Comparison of ENCODE assay signal across 12 cellular contexts in genomic region chr7:36653011-36653670, GRCh38.
DNase-seq lines count a peak whose midpoint lies in the region; ATAC-seq and TF ChIP-seq lines count a peak whose summit lies in the region.
"Had no signal": no experiment of that assay in that cellular context is flagged by ENCODE, and none has a peak within 500 bp of the region (broad histone marks: within the 10 kb centered on the region; RNA-seq: fewer than 3 reads in every experiment).

No MANE protein-coding gene starts in this region.

- H3K9me2 ChIP-seq in GM23338 (ENCODE audit: insufficient read depth) (no peaks in the 10 kb centered on the region), PC-9 (ENCODE audit: insufficient read depth) (no peaks in the 10 kb centered on the region)

- peaks cover 7% of the 10 kb centered on the region for H3K27me3 Mint-ChIP-seq in GM23338 (ENCODE audit: insufficient read depth, low read depth, poor library complexity)

- H3K79me2 ChIP-seq in GM23338 (replicated peaks; ENCODE audit: insufficient read depth) (no peaks in the 10 kb centered on the region), fibroblast of lung (ENCODE audit: control insufficient read depth, insufficient read depth, low read length) (no peaks in the 10 kb centered on the region), PC-9 (ENCODE audit: low read depth) (no peaks in the 10 kb centered on the region)

- H3K36me3 Mint-ChIP-seq in GM23338 (ENCODE audit: low read depth) = no peaks in the 10 kb centered on the region

- H3K4me2 ChIP-seq in GM23338 (peak overlapping the region; percentile 60), fibroblast of lung (ENCODE audit: extremely low read depth, insufficient read depth, low read length) (no peak overlapping the region), PC-9 (no peak overlapping the region)

- CTCF ChIA-PET in PC-9 (lab: Charles Lee) = no interaction called here

- H3F3A ChIP-seq in GM23338 (replicated peaks; ENCODE audit: low read depth) = no peaks in the 10 kb centered on the region
- no peaks in the 10 kb centered on the region for H3F3A ChIP-seq in PC-9 (ENCODE audit: insufficient read depth, low read depth)

- BruUV-seq in PC-9 (replicated peaks; lab: Mats Ljungman, UMichigan) = no TSS peak

- H3K9ac ChIP-seq in fibroblast of lung (ENCODE audit: insufficient read depth, low read length) = no peak overlapping the region

- no peaks in the 10 kb centered on the region for H3K9me3 Mint-ChIP-seq in GM23338

- no peak overlapping the region for H3K27ac Mint-ChIP-seq in GM23338

- no peak for TF ChIP-seq CTCF in GM23338 (conservative IDR thresholded peaks at IDR 0.05; ENCODE audit: low read depth in 2 of 2)
- TF ChIP-seq CTCF in fibroblast of lung (conservative IDR thresholded peaks at IDR 0.05 in 1 of 2, IDR thresholded peaks at IDR 0.05 in 1 of 2; ENCODE audit: low read depth in 1 of 2, low read length in 2 of 2) = no peak
- no peak for TF ChIP-seq CTCF in neutrophil (IDR thresholded peaks at IDR 0.05)
- TF ChIP-seq CTCF in tibial artery (IDR thresholded peaks at IDR 0.05) = no peak
- no peak for TF ChIP-seq CTCF in PC-9 (conservative IDR thresholded peaks at IDR 0.05)

- ATAC-seq in GM23338 = peak; percentile 19; the same call in 2 of the 3 replicates

- intact Hi-C loops in tibial artery (cut with DNase I; ENCODE audit: low total_unique reads) = no loop called here
- intact Hi-C loops in PC-9 (cut with micrococcal nuclease; ENCODE audit: unreplicated experiment) = no loop called here

- H3K4me1 ChIP-seq in GM23338 (ENCODE audit: insufficient read depth) (peaks cover 32% of the 10 kb centered on the region), fibroblast of lung (ENCODE audit: control insufficient read depth, extremely low read depth, insufficient read depth, low read length) (no peaks in the 10 kb centered on the region), neutrophil (ENCODE audit: control insufficient read depth in 1 of 2, insufficient read depth in 1 of 2, low read depth in 1 of 2, low read length in 1 of 2) (peaks cover 13 to 19% of the 10 kb centered on the region in 2 experiments), tibial artery (no peaks in the 10 kb centered on the region), PC-9 (replicated peaks; ENCODE audit: insufficient read depth) (no peaks in the 10 kb centered on the region)
- H3K4me1 ChIP-seq: Caco-2 had no signal

- no peak overlapping the region for H2AFZ ChIP-seq in GM23338
- no peak overlapping the region for H2AFZ ChIP-seq in fibroblast of lung (ENCODE audit: low read length)
- H2AFZ ChIP-seq in PC-9 = no peak overlapping the region

- DNase-seq in GM23338 (ENCODE audit: low spot score) = no peak
- DNase-seq in NCI-H69 (lab: John Stamatoyannopoulos, UW) = peak; percentile 70
- peak; percentile 77 to 80 for DNase-seq in fibroblast of lung (ENCODE audit: low read depth in 2 of 2)
- no peak for DNase-seq in tibial artery
- DNase-seq in PC-9 = no peak
- no peak for DNase-seq in retina
- DNase-seq: Caco-2; effector CD8-positive, alpha-beta T cell; Karpas-422; NCI-H82; SW 1271 had no signal

- H3K36me3 ChIP-seq in GM23338 (ENCODE audit: insufficient read depth) (no peaks in the 10 kb centered on the region), fibroblast of lung (ENCODE audit: control insufficient read depth, insufficient read depth, low read length) (no peaks in the 10 kb centered on the region), neutrophil (peaks cover 54% of the 10 kb centered on the region), tibial artery (no peaks in the 10 kb centered on the region), PC-9 (ENCODE audit: low read depth) (no peaks in the 10 kb centered on the region)

- no peaks in the 10 kb centered on the region for H3K9me3 ChIP-seq in fibroblast of lung (ENCODE audit: control insufficient read depth, insufficient read depth, low read depth, low read length)
- H3K9me3 ChIP-seq in neutrophil = no peaks in the 10 kb centered on the region
- H3K9me3 ChIP-seq in tibial artery = no peaks in the 10 kb centered on the region
- H3K9me3 ChIP-seq in PC-9 (ENCODE audit: insufficient read depth, low read depth) = no peaks in the 10 kb centered on the region
- H3K9me3 ChIP-seq: Caco-2 had no signal

- H3K4me3 Mint-ChIP-seq in GM23338 = 0 out of 3 replicates have a peak overlapping the region, but pooled peaks have one; percentile 35

- POLR2A ChIA-PET in PC-9 (lab: Charles Lee; ENCODE audit: unreplicated experiment) = interaction anchor here (0.6 to 0.7 kb wide), 2 partner anchors 34 to 355 kb away, joined by 3 to 9 read pairs; no protein-coding TSS in a partner anchor

- H3K27me3 ChIP-seq in GM23338 (ENCODE audit: insufficient read depth) (no peaks in the 10 kb centered on the region), fibroblast of lung (ENCODE audit: control insufficient read depth, insufficient read depth, low read length) (no peaks in the 10 kb centered on the region), neutrophil (no peaks in the 10 kb centered on the region), tibial artery (no peaks in the 10 kb centered on the region), PC-9 (ENCODE audit: insufficient read depth, low read depth) (peaks cover 72% of the 10 kb centered on the region)

- H4K20me1 ChIP-seq in GM23338 (replicated peaks; ENCODE audit: insufficient read depth) (no peaks in the 10 kb centered on the region), fibroblast of lung (ENCODE audit: control insufficient read depth, extremely low read depth, insufficient read depth, low read length) (no peaks in the 10 kb centered on the region), PC-9 (ENCODE audit: insufficient read depth) (no peaks in the 10 kb centered on the region; the same call in 1 of the 2 replicates)

- peaks cover 46% of the 10 kb centered on the region for H3K4me1 Mint-ChIP-seq in GM23338

- H3K27ac ChIP-seq in GM23338 (ENCODE audit: low read depth) = peak overlapping the region; percentile 83
- H3K27ac ChIP-seq in fibroblast of lung (ENCODE audit: insufficient read depth, low read length) = no peak overlapping the region
- H3K27ac ChIP-seq in neutrophil = peak overlapping the region; percentile 44
- H3K27ac ChIP-seq in tibial artery = no peak overlapping the region
- H3K27ac ChIP-seq in PC-9 = no peak overlapping the region

- H3K4me3 ChIP-seq in GM23338 = peak overlapping the region; percentile 29
- H3K4me3 ChIP-seq in fibroblast of lung (replicated peaks in 1 of 4; ENCODE audit: control extremely low read depth in 1 of 4, insufficient read depth in 1 of 4, low read depth in 3 of 4, low read length in 4 of 4) = no peak overlapping the region
- no peak overlapping the region for H3K4me3 ChIP-seq in neutrophil (ENCODE audit: low read depth in 1 of 2, low read length in 1 of 2)
- H3K4me3 ChIP-seq in tibial artery = no peak overlapping the region
- no peak overlapping the region for H3K4me3 ChIP-seq in PC-9

TF ChIP-seq in GM23338, 12 proteins besides CTCF, POLR2A, EP300 and RAD21:
- TF ChIP-seq REST (IDR thresholded peaks at IDR 0.05; ENCODE audit: unreplicated experiment) (no peak), EZH2phosphoT487 (IDR thresholded peaks at IDR 0.05; ENCODE audit: unreplicated experiment) (no peak), ZNF114 (CRISPR knock-in tag; IDR thresholded peaks at IDR 0.05) (no peak)

Comparison
In these comparisons a context has a peak if more than half of its experiments do, and no peak if none do; other contexts are left out.
1. DNase-seq: peak in NCI-H69 (single experiment) and fibroblast of lung (2 of 2); none in GM23338 (single experiment), tibial artery (0 of 2), PC-9 (0 of 2) and retina (single experiment).
2. H3K27ac ChIP-seq: peak in GM23338 (single experiment) and neutrophil (single experiment); none in fibroblast of lung (single experiment), tibial artery (0 of 2) and PC-9 (single experiment).